In the genomic region with DNA sequence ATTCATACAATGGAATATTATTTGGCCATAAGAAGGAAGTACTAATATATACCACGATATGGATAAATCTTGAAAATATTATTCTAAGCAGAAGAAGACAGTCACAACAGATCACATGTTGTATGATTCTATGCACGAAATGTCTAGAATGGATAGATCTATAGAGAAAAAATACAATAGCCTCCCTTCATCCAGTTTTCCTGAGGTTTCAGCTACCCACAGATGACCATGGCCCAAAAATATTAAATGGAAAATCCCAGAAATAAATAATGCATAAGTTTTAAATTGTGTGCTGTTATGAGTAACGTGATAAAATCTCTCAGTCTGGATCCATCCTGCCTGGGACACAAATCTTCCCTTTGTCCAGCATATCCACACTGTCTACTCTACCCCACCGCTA, we compare ENCODE assay signal across 6 cellular contexts.
"Had no signal": no experiment of that assay in that cellular context is flagged by ENCODE, and none has a peak within 500 bp of the region (broad histone marks: within the 10 kb centered on the region; RNA-seq: fewer than 3 reads in every experiment).

No MANE protein-coding gene starts in this region.

- H3K4me3 ChIP-seq: K562 had no signal

- ATAC-seq: HepG2, K562 had no signal

- DNase-seq: IMR-90, KBM-7, KG1 had no signal

- H3K27ac ChIP-seq: HL-60 had no signal
